14 cellular contexts compared by ENCODE assay signal in genomic region chr3:33315826-33316225, GRCh38. TPM values are rescaled to one million over a fixed set of nuclear protein-coding genes. Genes with fewer than 3 reads are reported as not detected.
DNase-seq lines count a peak whose midpoint lies in the region; ATAC-seq and TF ChIP-seq lines count a peak whose summit lies in the region.
"Had no signal": no experiment of that assay in that cellular context is flagged by ENCODE, and none has a peak within 500 bp of the region (broad histone marks: within the 10 kb centered on the region; RNA-seq: fewer than 3 reads in every experiment).

No MANE protein-coding gene starts in this region.

- peaks cover 4% of the 10 kb centered on the region; the same call in 1 of the 2 replicates for H3K9me3 Mint-ChIP-seq in HFFc6
- H3K9me3 Mint-ChIP-seq in WTC11, result peaks cover 7% of the 10 kb centered on the region

- H3K4me3 ChIP-seq in fibroblast of pulmonary artery (replicated peaks; ENCODE audit: low read depth, low read length) (no peak overlapping the region), body of pancreas (no peak overlapping the region)
- H3K4me3 ChIP-seq: smooth muscle cell had no signal

- TF ChIP-seq POLR2A in body of pancreas (IDR thresholded peaks at IDR 0.05), result no peak

- H3K36me3 Mint-ChIP-seq in HFFc6 (ENCODE audit: low read depth) (peaks cover 23% of the 10 kb centered on the region), WTC11 (peaks cover 6% of the 10 kb centered on the region)
- H3K36me3 Mint-ChIP-seq: memory B cell had no signal

- 76 to 93% methylated on average over 2 of the region's 2 CpGs for WGBS in body of pancreas, 2 donors

- no peak; the same call in 1 of the 2 replicates for ATAC-seq in WTC11
- no peak for ATAC-seq in body of pancreas
- ATAC-seq: CD8-positive, alpha-beta T cell had no signal

- DNase-seq in HFFc6, result peak; percentile 15
- no peak for DNase-seq in WTC11 (ENCODE audit: low spot score)
- DNase-seq in fibroblast of pulmonary artery (ENCODE audit: low read depth), result peak; percentile 87
- DNase-seq in stromal cell of bone marrow (ENCODE audit: low read depth), result peak; percentile 15
- no peak for DNase-seq in SIG-M5 (lab: John Stamatoyannopoulos, UW)
- no peak for DNase-seq in HK-2 (ENCODE audit: unreplicated experiment)
- no peak for DNase-seq in body of pancreas
- DNase-seq: activated gamma-delta T cell treated with Interleukin-2 at 50 U/mL for 16 hours; CD8-positive, alpha-beta T cell; H9; NCI-H2107 had no signal

- CTCF ChIA-PET in WTC11 (lab: Charles Lee), result no interaction called here

- H3K27ac ChIP-seq in body of pancreas, result no peak overlapping the region

- intact Hi-C loops in body of pancreas (cut with DNase I), result no loop called here

- H3K4me3 Mint-ChIP-seq in HFFc6 (peak overlapping the region; percentile 37; the same call in 1 of the 2 replicates), WTC11 (no peak overlapping the region)
- H3K4me3 Mint-ChIP-seq: CD8-positive, alpha-beta T cell; H9; memory B cell; stimulated activated naive CD8-positive, alpha-beta T cell treated with anti-CD3 and anti-CD28 coated beads, Interleukin-15, Interleukin-2, amounts not matched to agents 100 ng/mL and 50 ng/mL, for 24 hours had no signal

- H3K27ac Mint-ChIP-seq in HFFc6, result peak overlapping the region; percentile 43
- H3K27ac Mint-ChIP-seq in WTC11, result no peak overlapping the region
- H3K27ac Mint-ChIP-seq: CD8-positive, alpha-beta T cell; memory B cell; stimulated activated naive CD8-positive, alpha-beta T cell treated with anti-CD3 and anti-CD28 coated beads, Interleukin-15, Interleukin-2, amounts not matched to agents 100 ng/mL and 50 ng/mL, for 24 hours had no signal

- no peaks in the 10 kb centered on the region for H3K4me1 ChIP-seq in body of pancreas

- H3K36me3 ChIP-seq in body of pancreas (replicated peaks in 1 of 2; ENCODE audit: insufficient read depth in 1 of 2, low read depth in 2 of 2), result no peaks in the 10 kb centered on the region

- no peaks in the 10 kb centered on the region for H3K9me3 ChIP-seq in body of pancreas

- H3K4me1 Mint-ChIP-seq in HFFc6 (ENCODE audit: low read depth) (peaks cover 74% of the 10 kb centered on the region), WTC11 (peaks cover 23% of the 10 kb centered on the region)

- POLR2A ChIA-PET in WTC11 (lab: Charles Lee), result no interaction called here

- H3K27me3 ChIP-seq in body of pancreas, result no peaks in the 10 kb centered on the region

- H3K27me3 Mint-ChIP-seq in HFFc6 (ENCODE audit: insufficient read depth) (peaks cover 3% of the 10 kb centered on the region), WTC11 (ENCODE audit: low read depth) (no peaks in the 10 kb centered on the region)

- no peak for TF ChIP-seq CTCF in HFFc6 (IDR thresholded peaks at IDR 0.05)
- no peak for TF ChIP-seq CTCF in WTC11 (IDR thresholded peaks at IDR 0.05)
- TF ChIP-seq CTCF in fibroblast of pulmonary artery (IDR thresholded peaks at IDR 0.05; ENCODE audit: low read length, missing control alignments), result no peak
- TF ChIP-seq CTCF in body of pancreas (IDR thresholded peaks at IDR 0.05), result no peak

TF ChIP-seq in WTC11, 78 proteins besides CTCF, POLR2A, EP300 and RAD21:
- TF ChIP-seq GABPB1 (CRISPR knock-in tag; IDR thresholded peaks at IDR 0.05) (no peak), FOXK1 (CRISPR knock-in tag; IDR thresholded peaks at IDR 0.05) (no peak), ZNF121 (CRISPR knock-in tag; IDR thresholded peaks at IDR 0.05) (peak; percentile 94), RORB (CRISPR knock-in tag; IDR thresholded peaks at IDR 0.05) (no peak), ZNF138 (CRISPR knock-in tag; conservative IDR thresholded peaks at IDR 0.05) (no peak), FOXJ3 (CRISPR knock-in tag; IDR thresholded peaks at IDR 0.05; ENCODE audit: borderline replicate concordance) (no peak), ZNF416 (CRISPR knock-in tag; IDR thresholded peaks at IDR 0.05) (no peak)

RNA-seq across cellular contexts. Expression of gene FBXL2, which starts 38.6 kb away (rescaled TPM):
- 10 to 100 TPM in 4 of 6 experiments, 1 to 10 TPM in 2; 8.1 to 12.2 (median 10.3) TPM for total RNA-seq in HFFc6 (2021; fragmentation: NEBNext Ultra II Directional; extraction: Animal tissue kit (Norgen Biotek cat#: 25700))
- total RNA-seq in WTC11 (2021) (2.6 to 2.9 TPM (median 2.8 TPM) in 3 replicates), body of pancreas (1 to 10 TPM; 5.3 to 6.7 TPM)
- total RNA-seq: CD8-positive, alpha-beta T cell had no signal

Comparison
In these comparisons a context has a peak if more than half of its experiments do, and no peak if none do; other contexts are left out.
1. DNase-seq: peak in HFFc6 (single experiment), fibroblast of pulmonary artery (single experiment) and stromal cell of bone marrow (single experiment); none in WTC11 (single experiment), SIG-M5 (single experiment), HK-2 (single experiment) and body of pancreas (0 of 4).